In genomic region chr14:59632381-59632780, GRCh38 we compare ENCODE assay signal across 8 cellular contexts. TPM values are rescaled to one million over a fixed set of nuclear protein-coding genes. Genes with fewer than 3 reads are reported as not detected.
A peak's percentile ranks its signal among the peaks of the same experiment; 100 is the strongest.
DNase-seq lines count a peak whose midpoint lies in the region; ATAC-seq and TF ChIP-seq lines count a peak whose summit lies in the region.

No MANE protein-coding gene starts in this region.

- peaks cover 23% of the 10 kb centered on the region for H3K27me3 ChIP-seq in adipocyte (replicated peaks; ENCODE audit: control insufficient read depth, insufficient read depth, low read length)
- H3K27me3 ChIP-seq in lung (ENCODE audit: control insufficient read depth, insufficient read depth): no peaks in the 10 kb centered on the region

- in situ Hi-C loops in ACHN (cut with HindIII; ENCODE audit: low pct_ligation_motif_present, low pct_unique_long_range_greater_than_20kb, low sequenced_read_pairs): no loop called here

- DNase-seq in ACHN (peak; percentile 34), NCI-H1092 treated with DMSO at 0.1 percent for 48 hours (lab: John Stamatoyannopoulos, UW) (peak; percentile 32), adipocyte (ENCODE audit: low read depth) (peak; percentile 6), lung (ENCODE audit: low spot score) (no peak), DMS153 (lab: John Stamatoyannopoulos, UW) (no peak)

- H3K36me3 ChIP-seq in adipocyte (ENCODE audit: control insufficient read depth, insufficient read depth, low read length, severe bottlenecking) (no peaks in the 10 kb centered on the region), lung (ENCODE audit: control insufficient read depth in 2 of 2, insufficient read depth in 2 of 2, low read length in 2 of 2) (no peaks in the 10 kb centered on the region)

- 55 to 60% methylated on average over 3 of the region's 3 CpGs for WGBS in lung, 2 donors

- ATAC-seq in lung (ENCODE audit: insufficient read depth, low FRiP score) (no peak), HG02973 (IDR thresholded peaks at IDR 0.05; ENCODE audit: unreplicated experiment) (no peak), GM21423 (IDR thresholded peaks at IDR 0.05; ENCODE audit: unreplicated experiment) (no peak)

- H3K27ac ChIP-seq in lung (ENCODE audit: low read depth in 1 of 2, low read length in 1 of 2): no peak overlapping the region

- TF ChIP-seq CTCF in GM12874 (IDR thresholded peaks at IDR 0.05; ENCODE audit: insufficient read depth, low read depth, low read length) (peak; percentile 64), lung (IDR thresholded peaks at IDR 0.05; ENCODE audit: control extremely low read depth, extremely low read depth) (peak; percentile 12)

- H3K4me3 ChIP-seq in adipocyte (ENCODE audit: low read length): no peak overlapping the region
- no peak overlapping the region for H3K4me3 ChIP-seq in lung

- peaks cover 3% of the 10 kb centered on the region for H3K9me3 ChIP-seq in adipocyte (ENCODE audit: control insufficient read depth, low read length)
- H3K9me3 ChIP-seq in lung (ENCODE audit: control insufficient read depth in 2 of 2, insufficient read depth in 1 of 2, low read length in 1 of 2): peaks cover 0 to 4% of the 10 kb centered on the region in 2 donors

- H3K4me1 ChIP-seq in adipocyte (ENCODE audit: control insufficient read depth, insufficient read depth, low read length): peaks cover 4% of the 10 kb centered on the region
- peaks cover 0 to 5% of the 10 kb centered on the region in 2 donors for H3K4me1 ChIP-seq in lung (ENCODE audit: control insufficient read depth in 2 of 2, insufficient read depth in 2 of 2, low read length in 2 of 2)

- H3K9ac ChIP-seq in adipocyte (ENCODE audit: low read length): no peak overlapping the region

RNA-seq across cellular contexts. Expression of gene CCDC175, which starts 55.8 kb away (rescaled TPM):
- under 1 TPM; 0.34 to 0.94 TPM for total RNA-seq in lung
- under 1 TPM; 0.06 TPM for polyA plus RNA-seq in lung

Comparison
In these comparisons a context has a peak if more than half of its experiments do, and no peak if none do; other contexts are left out.
1. DNase-seq: peak in ACHN (single experiment), NCI-H1092 treated with DMSO at 0.1 percent for 48 hours (single experiment) and adipocyte (single experiment); none in lung (single experiment) and DMS153 (single experiment).